ENCODE assay signal across 10 cellular contexts in genomic region chr6:118725944-118726343, GRCh38.
DNase-seq lines count a peak whose midpoint lies in the region; ATAC-seq lines count a peak whose summit lies in the region.
"Had no signal": no experiment of that assay in that cellular context is flagged by ENCODE, and none has a peak within 500 bp of the region (broad histone marks: within the 10 kb centered on the region; RNA-seq: fewer than 3 reads in every experiment).

No MANE protein-coding gene starts in this region.

- peaks cover 28 to 29% of the 10 kb centered on the region in 2 donors for H3K4me1 Mint-ChIP-seq in immature natural killer cell

- H3K4me3 Mint-ChIP-seq in immature natural killer cell: peak overlapping the region in 3 of 5 donors; percentile 15 to 39 (median 38)

- no peaks in the 10 kb centered on the region for H3K36me3 Mint-ChIP-seq in immature natural killer cell

- H3K27me3 Mint-ChIP-seq in immature natural killer cell (ENCODE audit: low read depth in 3 of 3): peaks cover 0 to 3% (median 1%) of the 10 kb centered on the region in 3 donors

- peak overlapping the region in 5 of 6 donors; percentile 30 to 77 (median 70) for H3K27ac Mint-ChIP-seq in immature natural killer cell

- H3K9me3 Mint-ChIP-seq in immature natural killer cell: no peaks in the 10 kb centered on the region

- DNase-seq in OCI-M1 (lab: John Stamatoyannopoulos, UW): peak; percentile 91
- peak; percentile 49 for DNase-seq in activated CD8-positive, alpha-beta memory T cell treated with anti-CD3 and anti-CD28 coated beads, Interleukin-2, amount 50 U/mL, for 24 hours (ENCODE audit: extremely low read depth)
- DNase-seq in immature natural killer cell: peak; percentile 35 to 60 (median 49)
- DNase-seq in stimulated activated CD8-positive, alpha-beta memory T cell treated with anti-CD3 and anti-CD28 coated beads, Interleukin-7, amount 100 ng/mL, for 4 hours (ENCODE audit: low read depth in 2 of 2): peak; percentile 75 to 80
- no peak for DNase-seq in NCI-H187 (lab: John Stamatoyannopoulos, UW)
- DNase-seq in HuH-7.5 (ENCODE audit: low spot score): no peak
- DNase-seq in retina: no peak
- DNase-seq: GM23248, mesenchymal stem cell had no signal

- ATAC-seq in HG03354 (IDR thresholded peaks at IDR 0.05; ENCODE audit: poor library complexity, severe bottlenecking, unreplicated experiment): no peak

Comparison
In these comparisons a context has a peak if more than half of its experiments do, and no peak if none do; other contexts are left out.
1. DNase-seq: peak in OCI-M1 (single experiment), activated CD8-positive, alpha-beta memory T cell treated with anti-CD3 and anti-CD28 coated beads, Interleukin-2, amount 50 U/mL, for 24 hours (single experiment), immature natural killer cell (3 of 3) and stimulated activated CD8-positive, alpha-beta memory T cell treated with anti-CD3 and anti-CD28 coated beads, Interleukin-7, amount 100 ng/mL, for 4 hours (2 of 2); none in NCI-H187 (0 of 2), HuH-7.5 (single experiment) and retina (single experiment).